Comparison of ENCODE assay signal across 13 cellular contexts in the genomic region with DNA sequence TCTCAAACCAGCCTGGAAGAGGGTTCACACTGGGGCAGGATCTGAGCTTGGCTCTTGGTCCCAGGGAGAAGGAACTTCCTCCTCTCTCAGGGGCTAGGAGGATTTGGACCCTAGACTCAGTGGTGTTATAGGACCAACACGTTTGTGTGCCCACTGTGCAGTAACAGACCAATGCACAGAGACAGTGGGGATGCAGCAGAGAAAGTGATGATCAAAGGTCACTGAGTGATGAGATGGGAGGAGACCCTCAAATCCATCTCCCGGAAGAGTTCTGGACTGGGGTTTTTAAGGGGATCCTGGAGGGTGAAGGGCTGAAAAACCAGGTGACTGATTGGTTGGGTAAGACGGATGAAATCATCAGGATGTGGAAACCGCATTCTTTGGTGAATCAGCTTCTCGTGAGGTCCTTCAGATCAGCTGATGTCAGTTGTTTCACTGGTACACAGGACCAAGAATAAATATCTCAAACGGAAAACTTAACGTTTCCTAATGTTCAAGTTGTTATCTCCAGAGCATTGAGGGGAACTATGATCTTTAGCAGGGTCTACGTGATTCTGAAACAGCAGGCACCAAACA. TPM values are rescaled to one million over a fixed set of nuclear protein-coding genes. Genes with fewer than 3 reads are reported as not detected.
DNase-seq lines count a peak whose midpoint lies in the region; ATAC-seq and TF ChIP-seq lines count a peak whose summit lies in the region.
"Had no signal": no experiment of that assay in that cellular context is flagged by ENCODE, and none has a peak within 500 bp of the region (broad histone marks: within the 10 kb centered on the region; RNA-seq: fewer than 3 reads in every experiment).

No MANE protein-coding gene starts in this region.

- H3K27me3 ChIP-seq in ACC112 (ENCODE audit: insufficient read depth, low read length), result no peaks in the 10 kb centered on the region

- POLR2A ChIA-PET in HEK293 (lab: Yijun Ruan, JAX), result no interaction called here

- no peak overlapping the region for H3K4me3 Mint-ChIP-seq in activated T-helper 1 cell treated with anti-CD3 and anti-CD28 coated beads, Interleukin-12 subunit alpha, Interleukin-12 subunit beta, Interleukin-2, Interleukin-4 antibody, amounts not matched to agents 30 ng/mL and 10 ng/mL and 1 ng/mL, durations not matched to agents 14 hours and 24 hours and 36 hours
- H3K4me3 Mint-ChIP-seq: activated T-cell treated with anti-CD3 and anti-CD28 coated beads, Interleukin-2, amount 50 U/mL, for 4 hours; CD4-positive, alpha-beta T cell had no signal

- H3K79me2 ChIP-seq in ACC112 (ENCODE audit: control insufficient read depth, insufficient read depth, low read length, unreplicated experiment), result peaks cover 17% of the 10 kb centered on the region

- peaks cover 11% of the 10 kb centered on the region for H3K4me1 Mint-ChIP-seq in activated T-helper 1 cell treated with anti-CD3 and anti-CD28 coated beads, Interleukin-12 subunit alpha, Interleukin-12 subunit beta, Interleukin-2, Interleukin-4 antibody, amounts not matched to agents 30 ng/mL and 10 ng/mL and 1 ng/mL, durations not matched to agents 14 hours and 24 hours and 36 hours (ENCODE audit: low read depth)

- peaks cover 21% of the 10 kb centered on the region for H3K27me3 Mint-ChIP-seq in activated T-helper 1 cell treated with anti-CD3 and anti-CD28 coated beads, Interleukin-12 subunit alpha, Interleukin-12 subunit beta, Interleukin-2, Interleukin-4 antibody, amounts not matched to agents 30 ng/mL and 10 ng/mL and 1 ng/mL, durations not matched to agents 14 hours and 24 hours and 36 hours (ENCODE audit: insufficient read depth)

- H3K36me3 ChIP-seq in ACC112 (ENCODE audit: insufficient read depth, low read length), result peaks cover under 1% of the 10 kb centered on the region; the same call in 1 of the 2 replicates
- no peaks in the 10 kb centered on the region for H3K36me3 ChIP-seq in HEK293 (ENCODE audit: control insufficient read depth in 2 of 2, insufficient read depth in 1 of 2, low read length in 2 of 2)

- no peak overlapping the region for H2AFZ ChIP-seq in ACC112 (ENCODE audit: low read length, unreplicated experiment)

- CTCF ChIA-PET in HEK293 (lab: Yijun Ruan, JAX), result interaction anchor here (0.7 to 1.0 kb wide), 2 partner anchors 552 to 807 kb away, joined by 3 to 4 read pairs; no protein-coding TSS in a partner anchor

- H3K27ac Mint-ChIP-seq in activated T-helper 1 cell treated with anti-CD3 and anti-CD28 coated beads, Interleukin-12 subunit alpha, Interleukin-12 subunit beta, Interleukin-2, Interleukin-4 antibody, amounts not matched to agents 30 ng/mL and 10 ng/mL and 1 ng/mL, durations not matched to agents 14 hours and 24 hours and 36 hours, result no peak overlapping the region
- H3K27ac Mint-ChIP-seq: CD4-positive, alpha-beta T cell had no signal

- H3K9me3 ChIP-seq in HEK293 (ENCODE audit: control insufficient read depth, insufficient read depth, low read depth, low read length), result no peaks in the 10 kb centered on the region

- DNase-seq in SIG-M5 treated with dmso at 0.1 percent for 504 hours (lab: John Stamatoyannopoulos, UW; ENCODE audit: unreplicated experiment), result peak; percentile 81
- DNase-seq in fibroblast of the aortic adventitia (ENCODE audit: low read depth), result peak; percentile 86
- no peak for DNase-seq in pons (ENCODE audit: low spot score)
- no peak for DNase-seq in activated T-helper 1 cell treated with anti-CD3 and anti-CD28 coated beads, Interleukin-12 subunit alpha, Interleukin-12 subunit beta, Interleukin-2, Interleukin-4 antibody, amounts not matched to agents 30 ng/mL and 10 ng/mL and 1 ng/mL, durations not matched to agents 14 hours and 24 hours and 36 hours (ENCODE audit: low spot score)
- DNase-seq: activated T-cell treated with anti-CD3 and anti-CD28 coated beads, Interleukin-2, amount 50 U/mL, for 4 hours; CD4-positive, alpha-beta T cell; islet precursor cell; NCI-H2029; occipital lobe had no signal

- intact Hi-C loops in activated T-helper 1 cell treated with anti-CD3 and anti-CD28 coated beads, Interleukin-12 subunit alpha, Interleukin-12 subunit beta, Interleukin-2, Interleukin-4 antibody, amounts not matched to agents 30 ng/mL and 10 ng/mL and 1 ng/mL, durations not matched to agents 14 hours and 24 hours and 36 hours (cut with micrococcal nuclease), result loop anchor here (5.0 to 10.0 kb wide), 4 partner anchors 551 to 1288 kb away; a partner anchor contains a TSS

- peaks cover 2% of the 10 kb centered on the region for H3K36me3 Mint-ChIP-seq in activated T-helper 1 cell treated with anti-CD3 and anti-CD28 coated beads, Interleukin-12 subunit alpha, Interleukin-12 subunit beta, Interleukin-2, Interleukin-4 antibody, amounts not matched to agents 30 ng/mL and 10 ng/mL and 1 ng/mL, durations not matched to agents 14 hours and 24 hours and 36 hours (ENCODE audit: low read depth)

- ATAC-seq in GM21576 (IDR thresholded peaks at IDR 0.05; ENCODE audit: unreplicated experiment), result no peak
- ATAC-seq in GM21528 (IDR thresholded peaks at IDR 0.05; ENCODE audit: low FRiP score, unreplicated experiment), result no peak
- ATAC-seq: activated T-cell treated with anti-CD3 and anti-CD28 coated beads, Interleukin-2, amount 50 U/mL, for 4 hours had no signal

- peaks cover 4% of the 10 kb centered on the region for H3K9me3 Mint-ChIP-seq in activated T-helper 1 cell treated with anti-CD3 and anti-CD28 coated beads, Interleukin-12 subunit alpha, Interleukin-12 subunit beta, Interleukin-2, Interleukin-4 antibody, amounts not matched to agents 30 ng/mL and 10 ng/mL and 1 ng/mL, durations not matched to agents 14 hours and 24 hours and 36 hours

- peak overlapping the region; percentile 96 for H3K27ac ChIP-seq in ACC112 (ENCODE audit: low read depth, low read length)
- no peak overlapping the region for H3K27ac ChIP-seq in HEK293 (ENCODE audit: extremely low read depth, low read depth, low read length)

- TF ChIP-seq CTCF in HEK293 (tag by site-specific recombination; IDR thresholded peaks at IDR 0.05), result no peak
- TF ChIP-seq CTCF in fibroblast of the aortic adventitia (IDR thresholded peaks at IDR 0.05; ENCODE audit: insufficient read depth, low read length), result no peak

- H3K4me1 ChIP-seq in ACC112 (ENCODE audit: control insufficient read depth, insufficient read depth, low read length, unreplicated experiment) (peaks cover 29% of the 10 kb centered on the region), HEK293 (ENCODE audit: control insufficient read depth, insufficient read depth, low read length) (no peaks in the 10 kb centered on the region)

- H3K4me3 ChIP-seq in ACC112 (ENCODE audit: low read depth, low read length), result peak overlapping the region; percentile 18; the same call in 1 of the 2 replicates
- no peak overlapping the region for H3K4me3 ChIP-seq in HEK293 (ENCODE audit: low read depth, low read length)
- no peak overlapping the region for H3K4me3 ChIP-seq in fibroblast of the aortic adventitia (ENCODE audit: low read depth, low read length)

TF ChIP-seq in HEK293, 187 proteins besides CTCF, POLR2A, EP300 and RAD21 (continues in another document):
- TF ChIP-seq ZNF292 (tag by site-specific recombination; IDR thresholded peaks at IDR 0.05; ENCODE audit: borderline replicate concordance, low read depth), result no peak
- no peak for TF ChIP-seq ZNF248 (tag by site-specific recombination; IDR thresholded peaks at IDR 0.05)
- TF ChIP-seq, protein P1, sequence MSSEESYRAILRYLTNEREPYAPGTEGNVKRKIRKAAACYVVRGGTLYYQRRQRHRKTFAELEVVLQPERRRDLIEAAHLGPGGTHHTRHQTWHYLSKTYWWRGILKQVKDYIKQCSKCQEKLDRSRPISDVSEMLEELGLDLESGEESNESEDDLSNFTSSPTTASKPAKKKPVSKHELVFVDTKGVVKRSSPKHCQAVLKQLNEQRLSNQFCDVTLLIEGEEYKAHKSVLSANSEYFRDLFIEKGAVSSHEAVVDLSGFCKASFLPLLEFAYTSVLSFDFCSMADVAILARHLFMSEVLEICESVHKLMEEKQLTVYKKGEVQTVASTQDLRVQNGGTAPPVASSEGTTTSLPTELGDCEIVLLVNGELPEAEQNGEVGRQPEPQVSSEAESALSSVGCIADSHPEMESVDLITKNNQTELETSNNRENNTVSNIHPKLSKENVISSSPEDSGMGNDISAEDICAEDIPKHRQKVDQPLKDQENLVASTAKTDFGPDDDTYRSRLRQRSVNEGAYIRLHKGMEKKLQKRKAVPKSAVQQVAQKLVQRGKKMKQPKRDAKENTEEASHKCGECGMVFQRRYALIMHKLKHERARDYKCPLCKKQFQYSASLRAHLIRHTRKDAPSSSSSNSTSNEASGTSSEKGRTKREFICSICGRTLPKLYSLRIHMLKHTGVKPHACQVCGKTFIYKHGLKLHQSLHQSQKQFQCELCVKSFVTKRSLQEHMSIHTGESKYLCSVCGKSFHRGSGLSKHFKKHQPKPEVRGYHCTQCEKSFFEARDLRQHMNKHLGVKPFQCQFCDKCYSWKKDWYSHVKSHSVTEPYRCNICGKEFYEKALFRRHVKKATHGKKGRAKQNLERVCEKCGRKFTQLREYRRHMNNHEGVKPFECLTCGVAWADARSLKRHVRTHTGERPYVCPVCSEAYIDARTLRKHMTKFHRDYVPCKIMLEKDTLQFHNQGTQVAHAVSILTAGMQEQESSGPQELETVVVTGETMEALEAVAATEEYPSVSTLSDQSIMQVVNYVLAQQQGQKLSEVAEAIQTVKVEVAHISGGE (tag by site-specific recombination; conservative IDR thresholded peaks at IDR 0.05; ENCODE audit: low read depth), result no peak
- TF ChIP-seq, protein P2, sequence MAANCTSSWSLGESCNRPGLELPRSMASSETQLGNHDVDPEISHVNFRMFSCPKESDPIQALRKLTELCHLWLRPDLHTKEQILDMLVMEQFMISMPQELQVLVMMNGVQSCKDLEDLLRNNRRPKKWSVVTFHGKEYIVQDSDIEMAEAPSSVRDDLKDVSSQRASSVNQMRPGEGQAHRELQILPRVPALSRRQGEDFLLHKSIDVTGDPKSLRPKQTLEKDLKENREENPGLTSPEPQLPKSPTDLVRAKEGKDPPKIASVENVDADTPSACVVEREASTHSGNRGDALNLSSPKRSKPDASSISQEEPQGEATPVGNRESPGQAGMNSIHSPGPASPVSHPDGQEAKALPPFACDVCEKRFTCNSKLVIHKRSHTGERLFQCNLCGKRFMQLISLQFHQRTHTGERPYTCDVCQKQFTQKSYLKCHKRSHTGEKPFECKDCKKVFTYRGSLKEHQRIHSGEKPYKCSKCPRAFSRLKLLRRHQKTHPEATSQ (tag by site-specific recombination; IDR thresholded peaks at IDR 0.05), result no peak
- no peak for TF ChIP-seq ZNF19 (tag by site-specific recombination; IDR thresholded peaks at IDR 0.05; ENCODE audit: low read depth)
- TF ChIP-seq ZNF510 (tag by site-specific recombination; IDR thresholded peaks at IDR 0.05; ENCODE audit: insufficient replicate concordance), result no peak
- no peak for TF ChIP-seq ZFP69B (tag by site-specific recombination; IDR thresholded peaks at IDR 0.05)
- TF ChIP-seq ZBTB21 (tag by site-specific recombination; IDR thresholded peaks at IDR 0.05), result 0 out of 2 replicates have a peak, but pooled peaks have one; percentile 18

RNA-seq across cellular contexts. Expression of a gene that starts 3.3 kb away (rescaled TPM):
- total RNA-seq in fibroblast of the aortic adventitia (ENCODE audit: low replicate concordance), result 29.7 and 30.8 TPM in 2 replicates
- total RNA-seq in activated T-helper 1 cell treated with anti-CD3 and anti-CD28 coated beads, Interleukin-12 subunit alpha, Interleukin-12 subunit beta, Interleukin-2, Interleukin-4 antibody, amounts not matched to agents 30 ng/mL and 10 ng/mL and 1 ng/mL, durations not matched to agents 14 hours and 24 hours and 36 hours, result 36.6 and 37.5 TPM in 2 replicates

Comparison
In these comparisons a context has a peak if more than half of its experiments do, and no peak if none do; other contexts are left out.
1. DNase-seq: peak in SIG-M5 treated with dmso at 0.1 percent for 504 hours (single experiment) and fibroblast of the aortic adventitia (single experiment); none in pons (single experiment) and activated T-helper 1 cell treated with anti-CD3 and anti-CD28 coated beads, Interleukin-12 subunit alpha, Interleukin-12 subunit beta, Interleukin-2, Interleukin-4 antibody, amounts not matched to agents 30 ng/mL and 10 ng/mL and 1 ng/mL, durations not matched to agents 14 hours and 24 hours and 36 hours (single experiment).